In genomic region chr1:79388694-79389361, GRCh38 we compare ENCODE assay signal across 28 cellular contexts.
"Had no signal": no experiment of that assay in that cellular context is flagged by ENCODE, and none has a peak within 500 bp of the region (broad histone marks: within the 10 kb centered on the region; RNA-seq: fewer than 3 reads in every experiment).

No MANE protein-coding gene starts in this region.

- H3K27ac ChIP-seq: breast epithelium, epithelial cell of prostate, esophagus squamous epithelium, left lung, lower lobe of right lung, pancreas, prostate gland, sigmoid colon, thoracic aorta, upper lobe of left lung had no signal

- H3K27me3 ChIP-seq: breast epithelium, esophagus squamous epithelium, left lung, pancreas, sigmoid colon, upper lobe of left lung had no signal

- H3K36me3 ChIP-seq: breast epithelium, esophagus squamous epithelium, left lung, lower lobe of right lung, pancreas, prostate gland, sigmoid colon, thoracic aorta, upper lobe of left lung had no signal

- H3K4me3 ChIP-seq: breast epithelium, esophagus squamous epithelium, left lung, lower lobe of right lung, pancreas, prostate gland, sigmoid colon, thoracic aorta, upper lobe of left lung had no signal

- ATAC-seq: activated naive CD4-positive, alpha-beta T cell treated with anti-CD3 and anti-CD28 coated beads, Interleukin-2, amount 50 U/mL, for 72 hours; activated T-cell treated with anti-CD3 and anti-CD28 coated beads, Interleukin-2, amount 50 U/mL, for 4 hours; left lung; lower lobe of right lung; naive thymus-derived CD8-positive, alpha-beta T cell; pancreas; stimulated activated effector memory CD8-positive, alpha-beta T cell treated with anti-CD3 and anti-CD28 coated beads, Interleukin-12 subunit alpha, Interleukin-12 subunit beta, amount 100 ng/mL, for 72 hours had no signal

- H3K4me1 ChIP-seq: breast epithelium, esophagus squamous epithelium, left lung, lower lobe of right lung, pancreas, prostate gland, sigmoid colon, upper lobe of left lung had no signal

- DNase-seq: activated CD4-positive, alpha-beta memory T cell treated with anti-CD3 and anti-CD28 coated beads, Interleukin-2, amount 10 ng/mL, durations not matched to agents 7 days and 5 days; activated CD4-positive, alpha-beta T cell treated with anti-CD3 and anti-CD28 coated beads, Interleukin-2, amount 10 ng/mL, durations not matched to agents 24 days and 14 days; activated CD4-positive, CD25-positive, alpha-beta regulatory T cell treated with anti-CD3 and anti-CD28 coated beads, Interleukin-2, amount 50 U/mL, for 72 hours; activated naive CD4-positive, alpha-beta T cell; activated T-cell treated with anti-CD3 and anti-CD28 coated beads, Interleukin-2, amount 50 U/mL, for 4 hours; dermis blood vessel endothelial cell; effector CD4-positive, alpha-beta T cell; esophagus squamous epithelium; foreskin melanocyte; left lung; lower lobe of right lung; mesenchymal stem cell; naive thymus-derived CD8-positive, alpha-beta T cell; nucleus accumbens; pancreas; retina; sigmoid colon; small intestine; stimulated activated CD4-positive, alpha-beta T cell treated with anti-CD3 and anti-CD28 coated beads, Interleukin-4, amount 100 ng/mL, for 24 hours; T-helper 2 cell; upper lobe of left lung had no signal

- H3K9me3 ChIP-seq: breast epithelium, esophagus squamous epithelium, lower lobe of right lung, pancreas, prostate gland, sigmoid colon, thoracic aorta, upper lobe of left lung had no signal

- FAIRE-seq: colon, pancreas, small intestine had no signal
